In genomic region chr17:61247438-61247837, GRCh38 we compare ENCODE assay signal across 10 cellular contexts.
DNase-seq lines count a peak whose midpoint lies in the region; ATAC-seq and TF ChIP-seq lines count a peak whose summit lies in the region.
"Had no signal": no experiment of that assay in that cellular context is flagged by ENCODE, and none has a peak within 500 bp of the region (broad histone marks: within the 10 kb centered on the region; RNA-seq: fewer than 3 reads in every experiment).

No MANE protein-coding gene starts in this region.

- BruUV-seq in Panc1 (replicated peaks; lab: Mats Ljungman, UMichigan): no TSS peak

- no peak overlapping the region for H3K4me3 ChIP-seq in Panc1 (ENCODE audit: low read depth in 2 of 2, low read length in 2 of 2)
- no peak overlapping the region for H3K4me3 ChIP-seq in fibroblast of mammary gland (ENCODE audit: control insufficient read depth, low read depth, low read length)
- H3K4me3 ChIP-seq in CD8-positive, alpha-beta T cell (ENCODE audit: low read depth, low read length): no peak overlapping the region

- peak overlapping the region; percentile 62 for H3K27ac ChIP-seq in Panc1 (ENCODE audit: low read length)
- H3K27ac ChIP-seq in CD8-positive, alpha-beta T cell (ENCODE audit: low read depth, low read length): no peak overlapping the region

- intact Hi-C loops in Panc1 (cut with micrococcal nuclease; ENCODE audit: unreplicated experiment): no loop called here
- intact Hi-C loops in CD8-positive, alpha-beta T cell (cut with DNase I, micrococcal nuclease): no loop called here

- no peak overlapping the region for H3K4me3 Mint-ChIP-seq in CD8-positive, alpha-beta T cell
- H3K4me3 Mint-ChIP-seq: T-cell had no signal

- no peaks in the 10 kb centered on the region for H3K36me3 Mint-ChIP-seq in CD8-positive, alpha-beta T cell

- peaks cover 4% of the 10 kb centered on the region for H3K4me1 Mint-ChIP-seq in CD8-positive, alpha-beta T cell (ENCODE audit: low read depth)

- 0 out of 2 replicates have a peak, but pooled peaks cover 2% of the 10 kb centered on the region for H3K4me1 ChIP-seq in Panc1 (ENCODE audit: control insufficient read depth, insufficient read depth, low read length)
- no peaks in the 10 kb centered on the region for H3K4me1 ChIP-seq in CD8-positive, alpha-beta T cell (ENCODE audit: insufficient read depth, low read length)

- in situ Hi-C loops in Panc1 (cut with HindIII; ENCODE audit: low pct_unique_long_range_greater_than_20kb, low sequenced_read_pairs): no loop called here

- CTCF ChIA-PET in Panc1 (lab: Charles Lee): no interaction called here
- CTCF ChIA-PET in CD8-positive, alpha-beta T cell (lab: Charles Lee): no interaction called here

- H3K27me3 Mint-ChIP-seq in CD8-positive, alpha-beta T cell (ENCODE audit: low read depth): no peaks in the 10 kb centered on the region
- H3K27me3 Mint-ChIP-seq: progenitor cell of endocrine pancreas, T-cell had no signal

- H3K9me3 Mint-ChIP-seq in CD8-positive, alpha-beta T cell: no peaks in the 10 kb centered on the region
- H3K9me3 Mint-ChIP-seq: T-cell had no signal

- DNase-seq in H4 (ENCODE audit: low spot score): peak; percentile 97
- DNase-seq in Panc1 (ENCODE audit: low read depth, low spot score): no peak
- peak; percentile 95 for DNase-seq in fibroblast of mammary gland (ENCODE audit: low read depth)
- DNase-seq in smooth muscle cell of the brain vasculature (ENCODE audit: low read depth, low spot score): peak; percentile 83
- DNase-seq in CD8-positive, alpha-beta T cell: no peak
- DNase-seq: left cardiac atrium, T-cell had no signal

- ATAC-seq in Panc1 (no peak), esophagus mucosa (no peak), HG02610 (IDR thresholded peaks at IDR 0.05; ENCODE audit: unreplicated experiment) (no peak)
- ATAC-seq in CD8-positive, alpha-beta T cell: no peak
- ATAC-seq: T-cell had no signal

- no peaks in the 10 kb centered on the region for H3K27me3 ChIP-seq in Panc1 (ENCODE audit: control insufficient read depth, insufficient read depth, low read length)
- no peaks in the 10 kb centered on the region for H3K27me3 ChIP-seq in CD8-positive, alpha-beta T cell (ENCODE audit: insufficient read depth, low read length)

- no peak overlapping the region for H3K27ac Mint-ChIP-seq in CD8-positive, alpha-beta T cell
- H3K27ac Mint-ChIP-seq: progenitor cell of endocrine pancreas, T-cell had no signal

- no peaks in the 10 kb centered on the region for H3K36me3 ChIP-seq in Panc1 (ENCODE audit: control insufficient read depth, insufficient read depth, low read length)
- no peaks in the 10 kb centered on the region for H3K36me3 ChIP-seq in CD8-positive, alpha-beta T cell (ENCODE audit: insufficient read depth, low read length)

- no peaks in the 10 kb centered on the region for H3K9me3 ChIP-seq in Panc1 (ENCODE audit: control insufficient read depth, insufficient read depth, low read depth, low read length)
- no peaks in the 10 kb centered on the region for H3K9me3 ChIP-seq in CD8-positive, alpha-beta T cell (ENCODE audit: low read length)

- POLR2A ChIA-PET in Panc1 (lab: Charles Lee): no interaction called here
- POLR2A ChIA-PET in CD8-positive, alpha-beta T cell (lab: Charles Lee): no interaction called here

- TF ChIP-seq CTCF in Panc1 (IDR thresholded peaks at IDR 0.05) (no peak), fibroblast of mammary gland (conservative IDR thresholded peaks at IDR 0.05; ENCODE audit: control insufficient read depth, insufficient read depth, low read depth, low read length) (peak; percentile 4)
- no peak for TF ChIP-seq CTCF in CD8-positive, alpha-beta T cell (IDR thresholded peaks at IDR 0.05)

Comparison
In these comparisons a context has a peak if more than half of its experiments do, and no peak if none do; other contexts are left out.
1. DNase-seq: peak in H4 (single experiment), fibroblast of mammary gland (single experiment) and smooth muscle cell of the brain vasculature (single experiment); none in Panc1 (single experiment) and CD8-positive, alpha-beta T cell (0 of 7).